In genomic region chr12:120356567-120357030, GRCh38 we compare ENCODE assay signal across 8 cellular contexts. TPM values are rescaled to one million over a fixed set of nuclear protein-coding genes. Genes with fewer than 3 reads are reported as not detected.
DNase-seq lines count a peak whose midpoint lies in the region; ATAC-seq and TF ChIP-seq lines count a peak whose summit lies in the region.

No MANE protein-coding gene starts in this region.

- intact Hi-C loops in sciatic nerve (cut with DNase I), result loop anchor here (5.0 kb wide), 1 partner anchor 76 kb away; no protein-coding TSS in a partner anchor

- DNase-seq in GM10266 (ENCODE audit: extremely low spot score), result peak; percentile 90
- peak; percentile 99 for DNase-seq in NB4 (ENCODE audit: low read depth)
- peak; percentile 42 to 67 (median 56) for DNase-seq in T-helper 2 cell
- peak in 54 of 56 donors; percentile 17 to 82 (median 56) for DNase-seq in amygdala (lab: John Stamatoyannopoulos, UW)
- peak; percentile 72 for DNase-seq in right atrium auricular region (ENCODE audit: low spot score)
- DNase-seq in sciatic nerve (ENCODE audit: low spot score), result peak; percentile 87

- peak; percentile 88 for ATAC-seq in sciatic nerve
- ATAC-seq in GM19397 (IDR thresholded peaks at IDR 0.05; ENCODE audit: unreplicated experiment), result no peak
- ATAC-seq in HG03432 (IDR thresholded peaks at IDR 0.05; ENCODE audit: unreplicated experiment), result no peak

- no peaks in the 10 kb centered on the region for H3K27me3 ChIP-seq in right atrium auricular region

- H3K9me3 ChIP-seq in right atrium auricular region, result no peaks in the 10 kb centered on the region

- H3K36me3 ChIP-seq in right atrium auricular region, result no peaks in the 10 kb centered on the region

- no peak for TF ChIP-seq POLR2A in NB4 (IDR thresholded peaks at IDR 0.05; ENCODE audit: extremely low read depth, insufficient read length)

- peaks cover 0 to 5% of the 10 kb centered on the region in 2 donors for H3K4me1 ChIP-seq in right atrium auricular region

- peak; percentile 87 for TF ChIP-seq CTCF in GM10266 (IDR thresholded peaks at IDR 0.05; ENCODE audit: control insufficient read depth, insufficient read depth, low read depth, missing control alignments)
- peak; percentile 94 for TF ChIP-seq CTCF in NB4 (IDR thresholded peaks at IDR 0.05; ENCODE audit: low read depth, low read length)
- TF ChIP-seq CTCF in right atrium auricular region (IDR thresholded peaks at IDR 0.05), result peak; percentile 47 to 90

- peak overlapping the region in 1 of 2 donors; percentile 20 for H3K27ac ChIP-seq in right atrium auricular region

- peak overlapping the region; percentile 22 for H3K4me3 ChIP-seq in NB4 (ENCODE audit: low read depth, low read length)
- no peak overlapping the region for H3K4me3 ChIP-seq in right atrium auricular region

RNA-seq across cellular contexts. Expression of gene MSI1, which starts 12.4 kb away (rescaled TPM):
- total RNA-seq in right atrium auricular region (1 to 10 TPM in 1 of 2 donors, under 1 TPM in 1; 0.93 to 2.9 TPM), sciatic nerve (2.2 TPM)

RNA-seq across cellular contexts. Expression of gene PLA2G1B, which starts 29.0 kb away (rescaled TPM):
- not detected for total RNA-seq in right atrium auricular region
- total RNA-seq in sciatic nerve, result not detected

RNA-seq across cellular contexts. Expression of gene SIRT4, which starts 54.5 kb away (rescaled TPM):
- 1 to 10 TPM; 3.1 to 5.6 TPM for total RNA-seq in right atrium auricular region
- 0.76 TPM for total RNA-seq in sciatic nerve
